In the genomic region with DNA sequence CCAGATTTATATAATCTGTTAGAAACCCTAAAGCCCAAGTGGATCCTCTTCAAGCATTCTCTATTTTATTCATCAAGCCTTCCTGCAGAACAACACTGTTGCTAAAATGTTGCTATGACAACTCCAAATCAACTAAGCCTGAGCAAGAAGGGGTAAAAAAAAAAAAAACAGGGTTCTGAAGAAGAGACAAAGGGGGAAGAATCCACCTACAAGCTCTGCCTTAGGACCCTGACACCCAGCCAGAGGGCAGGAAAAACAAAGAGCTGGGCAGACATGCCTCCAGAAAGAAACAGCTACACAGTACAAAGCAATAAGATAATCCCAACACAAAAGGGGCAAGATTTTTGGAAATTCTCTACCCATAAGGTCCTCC, we compare ENCODE assay signal across 8 cellular contexts. TPM values are rescaled to one million over a fixed set of nuclear protein-coding genes. Genes with fewer than 3 reads are reported as not detected.
A peak's percentile ranks its signal among the peaks of the same experiment; 100 is the strongest.
DNase-seq lines count a peak whose midpoint lies in the region; ATAC-seq and TF ChIP-seq lines count a peak whose summit lies in the region.

No MANE protein-coding gene starts in this region.

- DNase-seq in natural killer cell treated with Interleukin-12 subunit alpha and Interleukin-12 subunit beta and Interleukin-15 and Interleukin-18, amount 100 ng/mL, for 72 hours (ENCODE audit: low spot score) = no peak
- DNase-seq in NCI-H1048 (lab: John Stamatoyannopoulos, UW) (no peak), pons (ENCODE audit: low spot score) (no peak), H4 (ENCODE audit: low spot score) (no peak), NCI-H1417 (lab: John Stamatoyannopoulos, UW) (no peak)

- H3K27ac ChIP-seq in BLaER1 = peak overlapping the region; percentile 93
- peak overlapping the region; percentile 23 for H3K27ac ChIP-seq in duodenal mucosa (ENCODE audit: low read depth, low read length)

- H3K4me3 ChIP-seq in BLaER1 = peak overlapping the region; percentile 88
- peak overlapping the region; percentile 91 for H3K4me3 ChIP-seq in Loucy (ENCODE audit: low read length, poor library complexity, severe bottlenecking)
- peak overlapping the region; percentile 81 to 96 for H3K4me3 ChIP-seq in duodenal mucosa (ENCODE audit: low read depth in 1 of 2, low read length in 2 of 2)

- H3K9me2 ChIP-seq in Loucy (replicated peaks; ENCODE audit: low read depth, low read length) = no peaks in the 10 kb centered on the region

- no peaks in the 10 kb centered on the region for H3K27me3 Mint-ChIP-seq in natural killer cell treated with Interleukin-12 subunit alpha and Interleukin-12 subunit beta and Interleukin-15 and Interleukin-18, amount 100 ng/mL, for 72 hours

- H3K4me1 ChIP-seq in BLaER1 (peaks cover 48% of the 10 kb centered on the region), Loucy (ENCODE audit: insufficient read depth, low read length, poor library complexity, severe bottlenecking) (peaks cover 22% of the 10 kb centered on the region), duodenal mucosa (ENCODE audit: control insufficient read depth in 1 of 2, insufficient read depth in 2 of 2, low read length in 2 of 2) (peaks cover 11 to 16% of the 10 kb centered on the region in 2 donors)

- H3K79me2 ChIP-seq in Loucy (ENCODE audit: insufficient read depth, low read length) = peaks cover 36% of the 10 kb centered on the region

- H3K4me2 ChIP-seq in BLaER1 (peak overlapping the region; percentile 96), Loucy (ENCODE audit: low read depth, low read length, poor library complexity, severe bottlenecking) (peak overlapping the region; percentile 100)

- H3K9ac ChIP-seq in BLaER1 = peak overlapping the region; percentile 95
- peak overlapping the region; percentile 91 for H3K9ac ChIP-seq in Loucy (ENCODE audit: low read depth, low read length, poor library complexity, severe bottlenecking)
- H3K9ac ChIP-seq in duodenal mucosa (ENCODE audit: low read depth in 1 of 2, low read length in 2 of 2) = peak overlapping the region; percentile 89 to 96

- no peak for ATAC-seq in natural killer cell treated with Interleukin-12 subunit alpha and Interleukin-12 subunit beta and Interleukin-15 and Interleukin-18, amount 100 ng/mL, for 72 hours

- no peaks in the 10 kb centered on the region for H3F3A ChIP-seq in Loucy (ENCODE audit: low read depth)

- H2AFZ ChIP-seq in Loucy (ENCODE audit: low read length) = peak overlapping the region; percentile 63

- no peaks in the 10 kb centered on the region; the same call in 1 of the 2 replicates for H3K9me3 ChIP-seq in BLaER1
- no peaks in the 10 kb centered on the region for H3K9me3 ChIP-seq in Loucy (ENCODE audit: insufficient read depth, low read depth, low read length)
- H3K9me3 ChIP-seq in duodenal mucosa (ENCODE audit: control insufficient read depth in 1 of 2, low read length in 2 of 2) = no peaks in the 10 kb centered on the region

- no peaks in the 10 kb centered on the region for H3K9me3 Mint-ChIP-seq in natural killer cell treated with Interleukin-12 subunit alpha and Interleukin-12 subunit beta and Interleukin-15 and Interleukin-18, amount 100 ng/mL, for 72 hours

- H3K27me3 ChIP-seq in BLaER1 (no peaks in the 10 kb centered on the region), Loucy (ENCODE audit: insufficient read depth, low read length, poor library complexity, severe bottlenecking) (no peaks in the 10 kb centered on the region), duodenal mucosa (ENCODE audit: control insufficient read depth in 1 of 2, insufficient read depth in 2 of 2, low read length in 2 of 2) (no peaks in the 10 kb centered on the region)

- H3K27ac Mint-ChIP-seq in natural killer cell treated with Interleukin-12 subunit alpha and Interleukin-12 subunit beta and Interleukin-15 and Interleukin-18, amount 100 ng/mL, for 72 hours = peak overlapping the region; percentile 95 to 97

- H3K36me3 Mint-ChIP-seq in natural killer cell treated with Interleukin-12 subunit alpha and Interleukin-12 subunit beta and Interleukin-15 and Interleukin-18, amount 100 ng/mL, for 72 hours = peaks cover 38% of the 10 kb centered on the region

- no peaks in the 10 kb centered on the region for H4K20me1 ChIP-seq in BLaER1
- H4K20me1 ChIP-seq in Loucy (ENCODE audit: insufficient read depth, low read length, poor library complexity, severe bottlenecking) = no peaks in the 10 kb centered on the region

- peaks cover 49 to 54% of the 10 kb centered on the region in 2 donors for H3K4me1 Mint-ChIP-seq in natural killer cell treated with Interleukin-12 subunit alpha and Interleukin-12 subunit beta and Interleukin-15 and Interleukin-18, amount 100 ng/mL, for 72 hours (ENCODE audit: low read depth in 2 of 2)

- TF ChIP-seq CTCF in Loucy (conservative IDR thresholded peaks at IDR 0.05; ENCODE audit: low read length) = no peak

- peak overlapping the region; percentile 99 for H3K4me3 Mint-ChIP-seq in natural killer cell treated with Interleukin-12 subunit alpha and Interleukin-12 subunit beta and Interleukin-15 and Interleukin-18, amount 100 ng/mL, for 72 hours

- H3K36me3 ChIP-seq in BLaER1 = peaks cover 66% of the 10 kb centered on the region
- H3K36me3 ChIP-seq in Loucy (ENCODE audit: insufficient read depth, low read length) = peaks cover 37% of the 10 kb centered on the region; the same call in 1 of the 2 replicates
- H3K36me3 ChIP-seq in duodenal mucosa (ENCODE audit: control insufficient read depth in 1 of 2, insufficient read depth in 2 of 2, low read length in 2 of 2) = peaks cover 29 to 50% of the 10 kb centered on the region in 2 donors

RNA-seq across cellular contexts. Expression of gene USF1, which starts 1.3 kb away (rescaled TPM):
- 10 to 100 TPM; 72.2 to 77.4 TPM for total RNA-seq in natural killer cell treated with Interleukin-12 subunit alpha and Interleukin-12 subunit beta and Interleukin-15 and Interleukin-18, amount 100 ng/mL, for 72 hours
- total RNA-seq in H4 (2014; rRNA removed; shearing (Covaris generic)) = 57.7 and 60.3 TPM in 2 replicates

RNA-seq across cellular contexts. Expression of gene TSTD1, which starts 5.8 kb away (rescaled TPM):
- 10 to 100 TPM; 10.5 to 47.2 TPM for total RNA-seq in natural killer cell treated with Interleukin-12 subunit alpha and Interleukin-12 subunit beta and Interleukin-15 and Interleukin-18, amount 100 ng/mL, for 72 hours
- total RNA-seq in H4 (2014; rRNA removed; shearing (Covaris generic)) = not detected in 2 replicates

RNA-seq across cellular contexts. Expression of gene F11R, which starts 23.6 kb away (rescaled TPM):
- 10 to 100 TPM; 11.0 to 25.9 TPM for total RNA-seq in natural killer cell treated with Interleukin-12 subunit alpha and Interleukin-12 subunit beta and Interleukin-15 and Interleukin-18, amount 100 ng/mL, for 72 hours
- 5.2 and 6.4 TPM in 2 replicates for total RNA-seq in H4 (2014; rRNA removed; shearing (Covaris generic))

RNA-seq across cellular contexts. Expression of gene ARHGAP30, which starts 25.2 kb away (rescaled TPM):
- 100 to 1,000 TPM; 217 to 250 TPM for total RNA-seq in natural killer cell treated with Interleukin-12 subunit alpha and Interleukin-12 subunit beta and Interleukin-15 and Interleukin-18, amount 100 ng/mL, for 72 hours
- 0.02 TPM in 1 of 2 replicates, not detected in the other for total RNA-seq in H4 (2014; rRNA removed; shearing (Covaris generic))

RNA-seq across cellular contexts. Expression of gene NECTIN4, which starts 44.8 kb away (rescaled TPM):
- total RNA-seq in natural killer cell treated with Interleukin-12 subunit alpha and Interleukin-12 subunit beta and Interleukin-15 and Interleukin-18, amount 100 ng/mL, for 72 hours = not detected
- 0.14 TPM in 1 of 2 replicates, not detected in the other for total RNA-seq in H4 (2014; rRNA removed; shearing (Covaris generic))

Comparison
In these comparisons a context has a peak if more than half of its experiments do, and no peak if none do; other contexts are left out.
1. RNA of gene TSTD1, which starts 5.8 kb away (total RNA-seq): 10.5 to 47.2 TPM in natural killer cell treated with Interleukin-12 subunit alpha and Interleukin-12 subunit beta and Interleukin-15 and Interleukin-18, amount 100 ng/mL, for 72 hours; not detected in H4; every median in the first group is over 10 times any median in the second.
2. Peak in every context shown above with its lines, with median percentiles within 50 percentile points of each other: H3K4me3 ChIP-seq and H3K9ac ChIP-seq.